Comparison of ENCODE assay signal across 25 cellular contexts in the genomic region with DNA sequence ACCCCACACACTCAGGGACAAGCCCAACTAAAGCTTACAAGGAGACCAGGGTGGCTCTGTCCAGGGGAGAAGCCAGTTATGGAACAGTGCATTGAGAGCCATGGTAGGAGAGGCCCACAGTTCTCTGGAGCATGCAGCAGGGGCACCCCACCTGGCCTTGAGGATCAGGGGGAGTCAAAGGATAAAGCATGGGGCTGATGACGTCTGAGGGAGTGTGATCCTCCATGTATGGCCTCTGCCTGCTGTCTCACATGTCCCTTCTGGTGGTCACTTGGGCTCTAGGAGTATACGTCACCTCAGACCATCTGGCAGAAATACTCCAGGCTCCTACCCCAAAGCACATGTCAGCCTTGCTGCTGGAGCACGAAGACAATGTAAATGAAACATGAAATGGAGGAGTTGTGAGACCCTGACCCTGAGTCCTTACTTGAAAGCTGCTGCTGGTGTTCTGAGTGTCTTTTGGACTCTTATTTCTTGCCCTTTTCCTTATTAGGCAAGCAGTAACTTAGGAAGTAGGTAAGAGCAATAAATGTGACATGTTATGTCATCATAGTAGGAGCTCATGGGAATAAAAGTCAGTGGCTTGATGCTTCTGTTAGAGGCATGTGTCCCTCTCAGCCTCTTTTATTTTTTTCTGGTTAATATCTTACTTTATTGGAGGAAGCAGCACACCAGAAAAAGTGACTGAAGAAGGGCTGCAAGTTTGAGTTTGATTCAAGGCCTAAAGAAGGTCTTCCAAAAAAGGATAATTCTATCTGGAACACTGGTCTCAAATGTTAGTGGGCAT. TPM values are rescaled to one million over a fixed set of nuclear protein-coding genes. Genes with fewer than 3 reads are reported as not detected.
DNase-seq lines count a peak whose midpoint lies in the region; ATAC-seq, FAIRE-seq and TF ChIP-seq lines count a peak whose summit lies in the region.
"Had no signal": no experiment of that assay in that cellular context is flagged by ENCODE, and none has a peak within 500 bp of the region (broad histone marks: within the 10 kb centered on the region; RNA-seq: fewer than 3 reads in every experiment).

No MANE protein-coding gene starts in this region.

- peaks cover 73 to 95% (median 89%) of the 10 kb centered on the region in 11 experiments for H3K36me3 ChIP-seq in BLaER1 treated with 17β-estradiol and CSF1 and Interleukin-3, amounts not matched to agents 10 nM and 100 nM
- H3K36me3 ChIP-seq in GM23338 (ENCODE audit: insufficient read depth) (peaks cover 31% of the 10 kb centered on the region; the same call in 1 of the 2 replicates), H1 (ENCODE audit: control insufficient read depth in 2 of 4, insufficient read depth in 4 of 4, low read length in 3 of 4) (peaks cover 13 to 52% (median 27%) of the 10 kb centered on the region in 4 experiments), osteoblast (ENCODE audit: insufficient read depth, low read length) (peaks cover 74% of the 10 kb centered on the region)

- H3K9me3 Mint-ChIP-seq in GM23338 = no peaks in the 10 kb centered on the region
- H3K9me3 Mint-ChIP-seq: activated T-cell treated with anti-CD3 and anti-CD28 coated beads, Interleukin-2, amount 50 U/mL, for 72 hours; CD4-positive, alpha-beta T cell; IgD-negative memory B cell; T-cell had no signal

- H3K56ac ChIP-seq in H1 (replicated peaks; ENCODE audit: insufficient read length, low read depth, low read length) = no peak overlapping the region

- H3K9me3 ChIP-seq in BLaER1 treated with 17β-estradiol and CSF1 and Interleukin-3, amounts not matched to agents 10 nM and 100 nM (replicated peaks in 1 of 11) = no peaks in the 10 kb centered on the region
- H3K9me3 ChIP-seq in H1 (ENCODE audit: insufficient read depth in 2 of 2, low read depth in 1 of 2, low read length in 1 of 2) (no peaks in the 10 kb centered on the region), osteoblast (ENCODE audit: low read depth, low read length) (no peaks in the 10 kb centered on the region)
- H3K9me3 ChIP-seq: HAP-1, heart left ventricle, Peyer's patch, SJSA1, testis, vagina had no signal

- 90% methylated on average over 3 of the region's 3 CpGs; no CpG with 5 or more reads in 1 of the 2 experiments for WGBS in H1 (ENCODE audit: extremely low coverage in 1 of 2, insufficient coverage in 1 of 2, insufficient read length in 1 of 2, insufficient replicate concordance in 2 of 2, low coverage in 1 of 2, low lambda C conversion rate in 2 of 2, missing lambda C conversion rate in 1 of 2), 2 experiments

- H2BK5ac ChIP-seq in H1 (ENCODE audit: low read depth, low read length) = 0 out of 2 replicates have a peak overlapping the region, but pooled peaks have one; percentile 8

- H3K79me1 ChIP-seq in H1 (ENCODE audit: low read depth, low read length) = peaks cover 2% of the 10 kb centered on the region

- no peak overlapping the region for H3K4me3 ChIP-seq in BLaER1 treated with 17β-estradiol and CSF1 and Interleukin-3, amounts not matched to agents 10 nM and 100 nM
- H3K4me3 ChIP-seq in GM23338 (no peak overlapping the region), H1 (ENCODE audit: extremely low read depth in 1 of 4, insufficient read depth in 2 of 4, low read depth in 3 of 4, low read length in 4 of 4) (no peak overlapping the region), osteoblast (ENCODE audit: insufficient read depth, low read length) (no peak overlapping the region)
- H3K4me3 ChIP-seq: cardiac muscle cell, HAP-1, heart left ventricle, Peyer's patch, SJSA1, testis, vagina had no signal

- CTCF ChIA-PET in H1 (lab: Charles Lee; ENCODE audit: partially characterized antibody) = interaction anchor here (0.8 to 6.0 kb wide), 7 partner anchors 10 to 391 kb away, joined by 3 to 75 read pairs (median 5); no protein-coding TSS in a partner anchor

- peaks cover 13% of the 10 kb centered on the region for H3K27me3 Mint-ChIP-seq in GM23338 (ENCODE audit: insufficient read depth, low read depth, poor library complexity)
- H3K27me3 Mint-ChIP-seq: CD4-positive, alpha-beta T cell; IgD-negative memory B cell; T-cell had no signal

- H3K18ac ChIP-seq in H1 (ENCODE audit: extremely low read depth, low read length) = no peak overlapping the region

- no peak for ATAC-seq in GM23338
- ATAC-seq in GM18909 (IDR thresholded peaks at IDR 0.05; ENCODE audit: poor library complexity, unreplicated experiment) = no peak
- ATAC-seq in HG03039 (IDR thresholded peaks at IDR 0.05; ENCODE audit: unreplicated experiment) = no peak
- ATAC-seq: activated T-cell treated with anti-CD3 and anti-CD28 coated beads, Interleukin-2, amount 50 U/mL, for 72 hours; T-cell had no signal

- H2AFZ ChIP-seq in GM23338 = no peak overlapping the region
- H2AFZ ChIP-seq in H1 (ENCODE audit: low read length) = no peak overlapping the region
- no peak overlapping the region for H2AFZ ChIP-seq in osteoblast (ENCODE audit: low read length)

- H3K9me2 ChIP-seq in GM23338 (ENCODE audit: insufficient read depth) = peaks cover 4% of the 10 kb centered on the region; the same call in 1 of the 2 replicates

- H3K14ac ChIP-seq in H1 (ENCODE audit: insufficient read length) = no peak overlapping the region

- TF ChIP-seq CTCF in GM23338 (conservative IDR thresholded peaks at IDR 0.05; ENCODE audit: low read depth in 2 of 2) (no peak), H1 (IDR thresholded peaks at IDR 0.05; ENCODE audit: control extremely low read depth in 1 of 3, insufficient read depth in 1 of 3, low read depth in 1 of 3, low read length in 3 of 3) (no peak), osteoblast (IDR thresholded peaks at IDR 0.05; ENCODE audit: extremely low read depth, low read depth, low read length) (no peak)

- H3K9ac ChIP-seq in BLaER1 treated with 17β-estradiol and CSF1 and Interleukin-3, amounts not matched to agents 10 nM and 100 nM = peak overlapping the region in 2 of 11 experiments; percentile 3 to 11; a peak in 2 of 22 replicates
- H3K9ac ChIP-seq in H1 (replicated peaks in 1 of 4; ENCODE audit: extremely low read depth in 1 of 4, low read depth in 3 of 4, low read length in 3 of 4) = no peak overlapping the region

- no peak overlapping the region for H2BK20ac ChIP-seq in H1 (ENCODE audit: low read length)

- peaks cover 0 to 39% (median 32%) of the 10 kb centered on the region in 10 experiments; a peak in 16 of 20 replicates for H3K4me1 ChIP-seq in BLaER1 treated with 17β-estradiol and CSF1 and Interleukin-3, amounts not matched to agents 10 nM and 100 nM
- H3K4me1 ChIP-seq in GM23338 (ENCODE audit: insufficient read depth) (no peaks in the 10 kb centered on the region), H1 (replicated peaks in 1 of 4; ENCODE audit: control insufficient read depth in 3 of 4, insufficient read depth in 4 of 4, low read length in 3 of 4) (peaks cover 4 to 15% (median 7%) of the 10 kb centered on the region in 4 experiments; a peak in 5 of 7 replicates), osteoblast (ENCODE audit: insufficient read depth, low read length) (peaks cover 8% of the 10 kb centered on the region)
- H3K4me1 ChIP-seq: HAP-1, Peyer's patch, testis had no signal

- H3K4me3 Mint-ChIP-seq in GM23338 = no peak overlapping the region
- H3K4me3 Mint-ChIP-seq: activated T-cell treated with anti-CD3 and anti-CD28 coated beads, Interleukin-2, amount 50 U/mL, for 72 hours; CD4-positive, alpha-beta T cell; IgD-negative memory B cell; T-cell had no signal

- no peaks in the 10 kb centered on the region for H3K79me2 ChIP-seq in GM23338 (replicated peaks; ENCODE audit: insufficient read depth)
- H3K79me2 ChIP-seq in H1 (ENCODE audit: control insufficient read depth in 1 of 2, insufficient read depth in 2 of 2, low read length in 2 of 2) = no peaks in the 10 kb centered on the region
- H3K79me2 ChIP-seq in osteoblast (ENCODE audit: insufficient read depth, low read length) = peaks cover 4% of the 10 kb centered on the region

- no peak for TF ChIP-seq RAD21 in H1 (IDR thresholded peaks at IDR 0.05 in 1 of 2, conservative IDR thresholded peaks at IDR 0.05 in 1 of 2; ENCODE audit: low read depth in 2 of 2, low read length in 2 of 2)

- H2BK120ac ChIP-seq in H1 (replicated peaks; ENCODE audit: low read depth, low read length) = no peak overlapping the region

- H2BK12ac ChIP-seq in H1 (ENCODE audit: low read depth, low read length) = no peak overlapping the region

- H3F3A ChIP-seq in GM23338 (replicated peaks; ENCODE audit: low read depth) = peaks cover 8% of the 10 kb centered on the region

- no peak for TF ChIP-seq POLR2A in H1 (IDR thresholded peaks at IDR 0.05; ENCODE audit: control extremely low read depth in 1 of 2, low read depth in 2 of 2, low read length in 2 of 2)

- H4K8ac ChIP-seq in H1 (ENCODE audit: extremely low read depth, insufficient read depth, low read length) = no peak overlapping the region

- no peak for FAIRE-seq in H1 (lab: Jason Lieb, UNC)

- H2BK15ac ChIP-seq in H1 (ENCODE audit: low read length) = no peak overlapping the region

- no peak overlapping the region for H4K5ac ChIP-seq in H1 (ENCODE audit: insufficient read length, low read depth, low read length)

- H3K23me2 ChIP-seq in H1 (ENCODE audit: low read depth, low read length) = no peaks in the 10 kb centered on the region; the same call in 1 of the 2 replicates

- H3K27ac ChIP-seq in BLaER1 treated with 17β-estradiol and CSF1 and Interleukin-3, amounts not matched to agents 10 nM and 100 nM = no peak overlapping the region
- H3K27ac ChIP-seq in GM23338 (ENCODE audit: low read depth) (0 out of 2 replicates have a peak overlapping the region, but pooled peaks have one; percentile 16), H1 (ENCODE audit: low read depth, low read length) (no peak overlapping the region), osteoblast (ENCODE audit: low read depth, low read length) (peak overlapping the region; percentile 1)
- H3K27ac ChIP-seq: cardiac muscle cell, Peyer's patch, SJSA1, testis, vagina had no signal

- peak overlapping the region in 8 of 11 experiments; percentile 51 to 86 (median 74); a peak in 13 of 22 replicates for H3K4me2 ChIP-seq in BLaER1 treated with 17β-estradiol and CSF1 and Interleukin-3, amounts not matched to agents 10 nM and 100 nM
- H3K4me2 ChIP-seq in GM23338 (no peak overlapping the region), H1 (ENCODE audit: insufficient read depth in 1 of 2, low read depth in 2 of 2, low read length in 2 of 2) (peak overlapping the region; percentile 17 to 25; a peak in 1 of 4 replicates), osteoblast (ENCODE audit: insufficient read depth, low read length) (no peak overlapping the region)

- H3K4ac ChIP-seq in H1 (replicated peaks; ENCODE audit: insufficient read length, low read depth, low read length) = no peak overlapping the region

- no peak for TF ChIP-seq EP300 in H1 (IDR thresholded peaks at IDR 0.05; ENCODE audit: borderline replicate concordance in 1 of 2, low read depth in 2 of 2, low read length in 2 of 2)

- peaks cover 0 to 64% (median 23%) of the 10 kb centered on the region in 11 experiments; a peak in 15 of 22 replicates for H4K20me1 ChIP-seq in BLaER1 treated with 17β-estradiol and CSF1 and Interleukin-3, amounts not matched to agents 10 nM and 100 nM
- H4K20me1 ChIP-seq in GM23338 (replicated peaks; ENCODE audit: insufficient read depth) (no peaks in the 10 kb centered on the region; the same call in 1 of the 2 replicates), H1 (replicated peaks in 1 of 2; ENCODE audit: control insufficient read depth in 1 of 2, insufficient read depth in 2 of 2, low read length in 2 of 2) (peaks cover 0 to 2% of the 10 kb centered on the region in 2 experiments), osteoblast (ENCODE audit: insufficient read depth, low read length) (peaks cover 23% of the 10 kb centered on the region)

- POLR2A ChIA-PET in H1 (lab: Charles Lee; ENCODE audit: partially characterized antibody) = interaction anchor here (1.2 to 1.6 kb wide), 3 partner anchors 12 to 75 kb away, joined by 3 to 4 read pairs (median 4); no protein-coding TSS in a partner anchor

- peaks cover 20% of the 10 kb centered on the region for H3K4me1 Mint-ChIP-seq in GM23338

- peaks cover 62% of the 10 kb centered on the region for H3K36me3 Mint-ChIP-seq in GM23338 (ENCODE audit: low read depth)

- DNase-seq in GM23338 (ENCODE audit: low spot score) = no peak
- DNase-seq in H1 (ENCODE audit: low read depth in 1 of 2, low spot score in 2 of 2) = no peak
- DNase-seq in osteoblast (ENCODE audit: insufficient read length, low spot score, missing footprints) = no peak
- no peak for DNase-seq in T-helper 1 cell
- DNase-seq: activated naive CD4-positive, alpha-beta T cell treated with Interleukin-2 at 50 U/mL for 16 hours; activated T-cell treated with anti-CD3 and anti-CD28 coated beads, Interleukin-2, amount 50 U/mL, for 72 hours; CD4-positive, alpha-beta T cell; GDM1; NCI-H1092 treated with DMSO at 0.1 percent for 48 hours; NCI-H1930; NCI-H69; stimulated activated CD4-positive, alpha-beta T cell treated with anti-CD3 and anti-CD28 coated beads, Interleukin-2, amount 100 ng/mL, for 48 hours; stimulated activated naive CD4-positive, alpha-beta T cell; T-cell had no signal

- H3K27me3 ChIP-seq in BLaER1 treated with 17β-estradiol and CSF1 and Interleukin-3, amounts not matched to agents 10 nM and 100 nM = no peaks in the 10 kb centered on the region
- no peaks in the 10 kb centered on the region for H3K27me3 ChIP-seq in GM23338 (ENCODE audit: insufficient read depth)
- no peaks in the 10 kb centered on the region for H3K27me3 ChIP-seq in H1 (replicated peaks in 1 of 4; ENCODE audit: control insufficient read depth in 3 of 4, extremely low read depth in 1 of 4, insufficient read depth in 3 of 4, low read length in 3 of 4)
- H3K27me3 ChIP-seq in osteoblast (ENCODE audit: insufficient read depth, low read length) = no peaks in the 10 kb centered on the region
- H3K27me3 ChIP-seq: cardiac muscle cell, heart left ventricle, Peyer's patch, SJSA1, testis, vagina had no signal

- peak overlapping the region; percentile 68 for H3K27ac Mint-ChIP-seq in GM23338
- H3K27ac Mint-ChIP-seq: activated T-cell treated with anti-CD3 and anti-CD28 coated beads, Interleukin-2, amount 50 U/mL, for 72 hours; CD4-positive, alpha-beta T cell; T-cell had no signal

- no peak overlapping the region for H4K91ac ChIP-seq in H1 (replicated peaks; ENCODE audit: insufficient read length, low read length)

- H3K23ac ChIP-seq in H1 (ENCODE audit: insufficient read length) = no peak overlapping the region

- no peak overlapping the region for H2AK5ac ChIP-seq in H1 (ENCODE audit: low read depth, low read length)

RNA-seq across cellular contexts. Expression of a gene that starts 15.5 kb away (rescaled TPM):
- 25.3 and 25.6 TPM in 2 replicates for total RNA-seq in GM23338 (2014; rRNA removed; shearing (Covaris generic))
- polyA plus RNA-seq in GM23338 (2016; fragmentation: Nextera tagmentation; extraction: Ambion mirVana) (25.8 and 36.0 TPM in 2 replicates), H1 (2011; rRNA removed) (15.9 and 24.9 TPM in 2 replicates)
- 43.4 and 49.8 TPM in 2 replicates for total RNA-seq in H1 (2021; fragmentation: NEBNext Ultra II Directional; extraction: Animal tissue kit (Norgen Biotek cat#: 25700))
- polyA plus RNA-seq in H1 (2011; cell fraction: cytosol; rRNA removed) = 24.1 TPM
- 41.3 TPM for polyA plus RNA-seq in H1 (2011; cell fraction: nucleus; rRNA removed)
- polyA plus RNA-seq in H1 (2012, experiment 1 of 2) = 29.4 to 35.9 TPM (median 33.9 TPM) in 4 replicates
- polyA plus RNA-seq in H1 (2012, experiment 2 of 2) = 9.6 TPM
- polyA plus RNA-seq in H1 (2013, experiment 1 of 2) = 25.4 TPM
- polyA plus RNA-seq in H1 (2013, experiment 2 of 2) = 33.9 TPM
- polyA minus RNA-seq in H1 (2011; rRNA and poly(A)+ RNA removed) = 49.7 and 61.6 TPM in 2 replicates
- 56.1 TPM for polyA minus RNA-seq in H1 (2011; cell fraction: cytosol; rRNA and poly(A)+ RNA removed)
- 28.8 TPM for polyA minus RNA-seq in H1 (2011; cell fraction: nucleus; rRNA and poly(A)+ RNA removed)
- 76.0 and 80.3 TPM in 2 replicates for total RNA-seq in osteoblast

Comparison
In these comparisons a context has a peak if more than half of its experiments do, and no peak if none do; other contexts are left out.
1. H3K27ac ChIP-seq: peak in GM23338 (single experiment) and osteoblast (single experiment); none in BLaER1 treated with 17β-estradiol and CSF1 and Interleukin-3, amounts not matched to agents 10 nM and 100 nM (0 of 11) and H1 (single experiment).
2. H3K4me2 ChIP-seq: peak in BLaER1 treated with 17β-estradiol and CSF1 and Interleukin-3, amounts not matched to agents 10 nM and 100 nM (8 of 11) and H1 (2 of 2); none in GM23338 (single experiment) and osteoblast (single experiment).